Comparison of ENCODE assay signal across 17 cellular contexts in genomic region chr18:51400721-51401120, GRCh38.
"Had no signal": no experiment of that assay in that cellular context is flagged by ENCODE, and none has a peak within 500 bp of the region (broad histone marks: within the 10 kb centered on the region; RNA-seq: fewer than 3 reads in every experiment).

No MANE protein-coding gene starts in this region.

- H3K4me2 ChIP-seq: PC-9 had no signal

- DNase-seq: activated CD4-positive, alpha-beta memory T cell treated with anti-CD3 and anti-CD28 coated beads for 36 hours; activated CD4-positive, alpha-beta T cell treated with anti-CD3 and anti-CD28 coated beads, Interleukin-2, amount 10 ng/mL, durations not matched to agents 7 days and 5 days; activated CD4-positive, CD25-positive, alpha-beta regulatory T cell; activated CD8-positive, alpha-beta memory T cell treated with anti-CD3 and anti-CD28 coated beads for 24 hours; activated gamma-delta T cell treated with Interleukin-2 at 50 U/mL for 16 hours; activated naive CD4-positive, alpha-beta T cell treated with anti-CD3 and anti-CD28 coated beads, Interleukin-2, amount 10 ng/mL, durations not matched to agents 7 days and 5 days; activated naive CD8-positive, alpha-beta T cell treated with anti-CD3 and anti-CD28 coated beads for 36 hours; activated T-cell treated with anti-CD3 and anti-CD28 coated beads, Interleukin-2, amount 50 U/mL, for 48 hours; Karpas-422; NCI-H1105; NCI-H1436; NCI-H187; NCI-H2081; NCI-H524; PC-9; SHP77 treated with DMSO at 0.1 percent for 48 hours had no signal

- H3K4me3 ChIP-seq: K562, PC-9 had no signal

- H2AFZ ChIP-seq: PC-9 had no signal

- H3K27ac ChIP-seq: PC-9 had no signal
